9 cellular contexts compared by ENCODE assay signal in genomic region chrX:136781180-136781797, GRCh38. TPM values are rescaled to one million over a fixed set of nuclear protein-coding genes. Genes with fewer than 3 reads are reported as not detected.
DNase-seq lines count a peak whose midpoint lies in the region; ATAC-seq and TF ChIP-seq lines count a peak whose summit lies in the region.
"Had no signal": no experiment of that assay in that cellular context is flagged by ENCODE, and none has a peak within 500 bp of the region (broad histone marks: within the 10 kb centered on the region; RNA-seq: fewer than 3 reads in every experiment).

No MANE protein-coding gene starts in this region.

- 42% methylated on average over 9 of the region's 9 CpGs for WGBS in esophagus muscularis mucosa

- H3K4me3 ChIP-seq in esophagus muscularis mucosa = peak overlapping the region; percentile 14 to 33 (median 23)
- H3K4me3 ChIP-seq: HAP-1 had no signal

- H3K4me1 Mint-ChIP-seq in stimulated activated naive B cell treated with anti-CD40 and anti-IgM and Interleukin-4, amounts not matched to agents 10 μg/mL and 1 μg/mL and 100 μg/mL, for 72 hours = peaks cover 19 to 32% of the 10 kb centered on the region in 2 donors

- intact Hi-C loops in esophagus muscularis mucosa (cut with DNase I) = no loop called here

- H3K9me3 ChIP-seq in esophagus muscularis mucosa = no peaks in the 10 kb centered on the region
- H3K9me3 ChIP-seq: HAP-1 had no signal

- TF ChIP-seq EP300 in esophagus muscularis mucosa (IDR thresholded peaks at IDR 0.05) = no peak

- peak overlapping the region in 1 of 4 donors; percentile 22 for H3K27ac ChIP-seq in esophagus muscularis mucosa (replicated peaks in 1 of 4)

- peak overlapping the region; percentile 81 to 83 for H3K4me3 Mint-ChIP-seq in stimulated activated naive B cell treated with anti-CD40 and anti-IgM and Interleukin-4, amounts not matched to agents 10 μg/mL and 1 μg/mL and 100 μg/mL, for 72 hours

- TF ChIP-seq CTCF in esophagus muscularis mucosa (IDR thresholded peaks at IDR 0.05) = no peak

- peak overlapping the region; percentile 80 for H3K27ac Mint-ChIP-seq in stimulated activated naive B cell treated with anti-CD40 and anti-IgM and Interleukin-4, amounts not matched to agents 10 μg/mL and 1 μg/mL and 100 μg/mL, for 72 hours

- H3K27me3 Mint-ChIP-seq in stimulated activated naive B cell treated with anti-CD40 and anti-IgM and Interleukin-4, amounts not matched to agents 10 μg/mL and 1 μg/mL and 100 μg/mL, for 72 hours = no peaks in the 10 kb centered on the region

- peaks cover 3 to 8% (median 5%) of the 10 kb centered on the region in 4 donors for H3K4me1 ChIP-seq in esophagus muscularis mucosa
- H3K4me1 ChIP-seq: HAP-1 had no signal

- no peak for TF ChIP-seq POLR2A in esophagus muscularis mucosa (IDR thresholded peaks at IDR 0.05; ENCODE audit: low read depth)

- DNase-seq in NOMO-1 (lab: John Stamatoyannopoulos, UW; ENCODE audit: unreplicated experiment in 2 of 2) (peak; percentile 42 to 51), NOMO-1 treated with dmso at 0.1 percent for 144 hours (lab: John Stamatoyannopoulos, UW; ENCODE audit: unreplicated experiment) (no peak), OCI-M1 (lab: John Stamatoyannopoulos, UW) (peak; percentile 69), esophagus muscularis mucosa (ENCODE audit: extremely low spot score) (no peak), activated gamma-delta T cell (lab: John Stamatoyannopoulos, UW) (no peak), NCI-H510A treated with DMSO at 0.1 percent for 48 hours (lab: John Stamatoyannopoulos, UW) (no peak)
- DNase-seq in stimulated activated naive B cell treated with anti-CD40 and anti-IgM and Interleukin-4, amounts not matched to agents 10 μg/mL and 1 μg/mL and 100 μg/mL, for 72 hours = no peak
- DNase-seq in central memory CD4-positive, alpha-beta T cell = no peak

- H3K9me3 Mint-ChIP-seq in stimulated activated naive B cell treated with anti-CD40 and anti-IgM and Interleukin-4, amounts not matched to agents 10 μg/mL and 1 μg/mL and 100 μg/mL, for 72 hours = no peaks in the 10 kb centered on the region

- no peaks in the 10 kb centered on the region for H3K36me3 Mint-ChIP-seq in stimulated activated naive B cell treated with anti-CD40 and anti-IgM and Interleukin-4, amounts not matched to agents 10 μg/mL and 1 μg/mL and 100 μg/mL, for 72 hours

- no peaks in the 10 kb centered on the region for H3K27me3 ChIP-seq in esophagus muscularis mucosa

- no peak for ATAC-seq in stimulated activated naive B cell treated with anti-CD40 and anti-IgM and Interleukin-4, amounts not matched to agents 10 μg/mL and 1 μg/mL and 100 μg/mL, for 72 hours (replicated peaks)

- no peaks in the 10 kb centered on the region for H3K36me3 ChIP-seq in esophagus muscularis mucosa
- H3K36me3 ChIP-seq: HAP-1 had no signal

RNA-seq across cellular contexts. Expression of gene ARHGEF6, which starts 0.6 kb away (rescaled TPM):
- 10 to 100 TPM; 13.4 to 16.4 (median 15.0) TPM for total RNA-seq in esophagus muscularis mucosa

Comparison
In these comparisons a context has a peak if more than half of its experiments do, and no peak if none do; other contexts are left out.
1. DNase-seq: peak in NOMO-1 (2 of 2) and OCI-M1 (single experiment); none in NOMO-1 treated with dmso at 0.1 percent for 144 hours (single experiment), esophagus muscularis mucosa (single experiment), stimulated activated naive B cell treated with anti-CD40 and anti-IgM and Interleukin-4, amounts not matched to agents 10 μg/mL and 1 μg/mL and 100 μg/mL, for 72 hours (single experiment), activated gamma-delta T cell (single experiment), central memory CD4-positive, alpha-beta T cell (single experiment) and NCI-H510A treated with DMSO at 0.1 percent for 48 hours (single experiment).